In genomic region chr15:69807752-69808151, GRCh38 we compare ENCODE assay signal across 9 cellular contexts.
A peak's percentile ranks its signal among the peaks of the same experiment; 100 is the strongest.
DNase-seq lines count a peak whose midpoint lies in the region; ATAC-seq lines count a peak whose summit lies in the region.
"Had no signal": no experiment of that assay in that cellular context is flagged by ENCODE, and none has a peak within 500 bp of the region (broad histone marks: within the 10 kb centered on the region; RNA-seq: fewer than 3 reads in every experiment).

No MANE protein-coding gene starts in this region.

- peak; percentile 13 for ATAC-seq in left ventricle myocardium superior
- ATAC-seq: left lobe of liver had no signal

- DNase-seq in A172 (ENCODE audit: low spot score) (peak; percentile 38), ELR (ENCODE audit: low read depth) (peak; percentile 58), RPMI7951 (ENCODE audit: low read depth) (peak; percentile 85), left ventricle myocardium superior (no peak), activated gamma-delta T cell treated with Interleukin-2 at 50 U/mL for 16 hours (no peak), superior temporal gyrus (ENCODE audit: extremely low spot score) (no peak), middle frontal gyrus (ENCODE audit: extremely low spot score, low spot score) (no peak), DMS79 treated with DMSO at 0.1 percent for 48 hours (lab: John Stamatoyannopoulos, UW) (no peak)

- intact Hi-C loops in left ventricle myocardium superior (cut with micrococcal nuclease): no loop called here

Comparison
In these comparisons a context has a peak if more than half of its experiments do, and no peak if none do; other contexts are left out.
1. DNase-seq: peak in A172 (single experiment), ELR (single experiment) and RPMI7951 (single experiment); none in left ventricle myocardium superior (single experiment), activated gamma-delta T cell treated with Interleukin-2 at 50 U/mL for 16 hours (single experiment), superior temporal gyrus (single experiment), middle frontal gyrus (single experiment) and DMS79 treated with DMSO at 0.1 percent for 48 hours (single experiment).